ENCODE assay signal across 17 cellular contexts in the genomic region with DNA sequence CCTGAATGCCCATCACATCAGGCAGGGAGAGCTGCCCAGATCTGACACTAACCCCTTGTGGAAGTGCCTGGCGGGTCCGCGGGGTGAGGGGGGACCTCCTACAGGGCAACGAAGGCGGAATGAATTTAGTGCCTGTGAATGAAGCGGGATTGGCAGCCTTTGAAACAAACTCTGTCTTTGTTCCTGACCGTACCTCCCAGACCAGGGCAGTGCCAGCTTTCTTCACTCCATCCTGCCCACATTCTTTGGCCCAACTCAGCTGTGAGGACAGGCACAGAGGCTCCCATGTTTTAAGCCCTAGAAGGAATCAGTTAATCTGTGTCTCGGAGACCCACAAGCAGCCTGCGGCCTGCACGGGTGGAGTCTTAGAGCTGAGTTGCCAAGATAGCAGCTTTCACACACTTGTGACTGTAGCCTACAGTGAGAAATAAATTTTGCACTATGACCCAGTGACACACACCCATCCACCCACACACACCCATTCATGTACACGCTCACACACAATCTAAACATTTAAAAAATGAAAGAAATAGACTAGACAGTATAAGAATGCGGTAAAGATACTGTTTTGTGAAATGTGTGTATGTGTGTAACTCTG.
DNase-seq lines count a peak whose midpoint lies in the region; ATAC-seq and TF ChIP-seq lines count a peak whose summit lies in the region.
"Had no signal": no experiment of that assay in that cellular context is flagged by ENCODE, and none has a peak within 500 bp of the region (broad histone marks: within the 10 kb centered on the region; RNA-seq: fewer than 3 reads in every experiment).

No MANE protein-coding gene starts in this region.

- no peaks in the 10 kb centered on the region for H3K9me3 ChIP-seq in suprapubic skin
- H3K9me3 ChIP-seq: esophagus squamous epithelium had no signal

- H3K36me3 ChIP-seq in suprapubic skin: no peaks in the 10 kb centered on the region
- H3K36me3 ChIP-seq: esophagus squamous epithelium had no signal

- WGBS in suprapubic skin: 40% methylated on average over 12 of the region's 12 CpGs

- intact Hi-C loops in left cardiac atrium (cut with DNase I): loop anchor here (5.0 kb wide), 3 partner anchors 58 to 1312 kb away; a partner anchor contains a TSS
- intact Hi-C loops in left ventricle myocardium superior (cut with micrococcal nuclease): loop anchor here (2.0 kb wide), 1 partner anchor 136 kb away; no protein-coding TSS in a partner anchor
- intact Hi-C loops in dorsolateral prefrontal cortex (cut with DNase I): loop anchor here (5.0 kb wide), 2 partner anchors 63 to 118 kb away; no protein-coding TSS in a partner anchor
- intact Hi-C loops in natural killer cell (cut with micrococcal nuclease): loop anchor here (5.0 kb wide), 1 partner anchor 58 kb away; a partner anchor contains a TSS

- no peaks in the 10 kb centered on the region for H3K9me3 Mint-ChIP-seq in natural killer cell
- H3K9me3 Mint-ChIP-seq: central memory CD8-positive, alpha-beta T cell; IgD-negative memory B cell; WTC11 had no signal

- no peak for TF ChIP-seq POLR2A in suprapubic skin (IDR thresholded peaks at IDR 0.05)

- H3K4me3 Mint-ChIP-seq in natural killer cell: peak overlapping the region; percentile 35
- H3K4me3 Mint-ChIP-seq: central memory CD8-positive, alpha-beta T cell; IgD-negative memory B cell; nephron; WTC11 had no signal

- H3K27ac Mint-ChIP-seq in natural killer cell: peak overlapping the region; percentile 59 to 88
- H3K27ac Mint-ChIP-seq: nephron, WTC11 had no signal

- H3K27me3 Mint-ChIP-seq in natural killer cell (ENCODE audit: low read depth in 2 of 2): no peaks in the 10 kb centered on the region
- H3K27me3 Mint-ChIP-seq: central memory CD8-positive, alpha-beta T cell; IgD-negative memory B cell had no signal

- H3K4me1 ChIP-seq in suprapubic skin: peaks cover 26% of the 10 kb centered on the region

- DNase-seq in left cardiac atrium: peak; percentile 24
- no peak for DNase-seq in left ventricle myocardium superior
- DNase-seq in dorsolateral prefrontal cortex: peak in 7 of 10 donors; percentile 10 to 60 (median 52)
- DNase-seq in natural killer cell: no peak
- DNase-seq in suprapubic skin (ENCODE audit: low spot score in 2 of 2): no peak
- no peak for DNase-seq in germinal center (ENCODE audit: low spot score)
- DNase-seq in activated CD8-positive, alpha-beta memory T cell treated with anti-CD3 and anti-CD28 coated beads, Interleukin-2, amount 50 U/mL, for 48 hours: no peak
- DNase-seq: esophagus squamous epithelium, kidney, NCI-H146, NCI-H748 treated with DMSO at 0.1 percent for 48 hours had no signal

- H3K4me1 Mint-ChIP-seq in natural killer cell: peaks cover 45 to 52% of the 10 kb centered on the region in 2 donors

- H3K27me3 ChIP-seq in dorsolateral prefrontal cortex: no peaks in the 10 kb centered on the region
- H3K27me3 ChIP-seq in suprapubic skin: no peaks in the 10 kb centered on the region
- H3K27me3 ChIP-seq: esophagus squamous epithelium had no signal

- no peaks in the 10 kb centered on the region for H3K36me3 Mint-ChIP-seq in natural killer cell
- H3K36me3 Mint-ChIP-seq: IgD-negative memory B cell, WTC11 had no signal

- H3K4me3 ChIP-seq in dorsolateral prefrontal cortex (peak overlapping the region in 13 of 59 donors; percentile 0 to 36 (median 14)), suprapubic skin (no peak overlapping the region)
- H3K4me3 ChIP-seq: esophagus squamous epithelium, SK-N-MC had no signal

- H3K27ac ChIP-seq in dorsolateral prefrontal cortex (peak overlapping the region in 20 of 59 donors; percentile 1 to 75 (median 20)), suprapubic skin (peak overlapping the region; percentile 3)
- H3K27ac ChIP-seq: esophagus squamous epithelium, SK-N-MC had no signal

- TF ChIP-seq EP300 in suprapubic skin (IDR thresholded peaks at IDR 0.05): no peak

- ATAC-seq in left cardiac atrium: peak in 1 of 2 donors; percentile 26
- ATAC-seq in left ventricle myocardium superior: no peak
- peak in 2 of 3 donors; percentile 43 to 48 for ATAC-seq in natural killer cell
- ATAC-seq in HG03025 (IDR thresholded peaks at IDR 0.05; ENCODE audit: low FRiP score, unreplicated experiment): no peak
- ATAC-seq: WTC11 had no signal

- TF ChIP-seq CTCF in dorsolateral prefrontal cortex (IDR thresholded peaks at IDR 0.05 in 54 of 56, conservative IDR thresholded peaks at IDR 0.05 in 2 of 56; ENCODE audit: low read depth in 1 of 56, partially characterized antibody in 56 of 56): no peak
- TF ChIP-seq CTCF in natural killer cell (IDR thresholded peaks at IDR 0.05): no peak
- no peak for TF ChIP-seq CTCF in suprapubic skin (IDR thresholded peaks at IDR 0.05)

Comparison
In these comparisons a context has a peak if more than half of its experiments do, and no peak if none do; other contexts are left out.
1. DNase-seq: peak in left cardiac atrium (single experiment) and dorsolateral prefrontal cortex (7 of 10); none in left ventricle myocardium superior (single experiment), natural killer cell (single experiment), suprapubic skin (0 of 2), germinal center (single experiment) and activated CD8-positive, alpha-beta memory T cell treated with anti-CD3 and anti-CD28 coated beads, Interleukin-2, amount 50 U/mL, for 48 hours (single experiment).
2. ATAC-seq: peak in natural killer cell (2 of 3); none in left ventricle myocardium superior (single experiment) and HG03025 (single experiment).